In genomic region chr6:137802408-137803182, GRCh38 we compare ENCODE assay signal across 1 cellular context.
TF ChIP-seq lines count a peak whose summit lies in the region.

No MANE protein-coding gene starts in this region.

TF ChIP-seq in HepG2, 621 proteins besides CTCF, POLR2A, EP300 and RAD21 (continued from another document and continues in another):
- TF ChIP-seq ZNF574 (CRISPR knock-in tag; IDR thresholded peaks at IDR 0.05) = no peak
- no peak for TF ChIP-seq EEA1 (CRISPR knock-in tag; IDR thresholded peaks at IDR 0.05; ENCODE audit: borderline replicate concordance)
- TF ChIP-seq IKZF4 (CRISPR knock-in tag; IDR thresholded peaks at IDR 0.05; ENCODE audit: borderline replicate concordance, low read depth, not compliant biosample characterization) = no peak
- TF ChIP-seq TEF (CRISPR knock-in tag; IDR thresholded peaks at IDR 0.05) = no peak
- TF ChIP-seq ZNF512 (CRISPR knock-in tag; IDR thresholded peaks at IDR 0.05) = 0 out of 2 replicates have a peak, but pooled peaks have one; percentile 9
- no peak for TF ChIP-seq MLLT10 (CRISPR knock-in tag; IDR thresholded peaks at IDR 0.05)
- no peak; the same call in 1 of the 2 replicates for TF ChIP-seq ZNF556 (CRISPR knock-in tag; IDR thresholded peaks at IDR 0.05; ENCODE audit: borderline replicate concordance)
- TF ChIP-seq BCL3 (CRISPR knock-in tag; IDR thresholded peaks at IDR 0.05) = no peak
- 0 out of 2 replicates have a peak, but pooled peaks have one; percentile 64 for TF ChIP-seq KLF12 (CRISPR knock-in tag; IDR thresholded peaks at IDR 0.05; ENCODE audit: borderline replicate concordance)
- TF ChIP-seq HHEX (CRISPR knock-in tag; IDR thresholded peaks at IDR 0.05) = no peak
- peak; percentile 72 for TF ChIP-seq ARID5B (CRISPR knock-in tag; IDR thresholded peaks at IDR 0.05)
- no peak for TF ChIP-seq ZBTB14 (CRISPR knock-in tag; IDR thresholded peaks at IDR 0.05)
- no peak for TF ChIP-seq NR3C1 (CRISPR knock-in tag; IDR thresholded peaks at IDR 0.05)
- TF ChIP-seq PRDM15 (CRISPR knock-in tag; IDR thresholded peaks at IDR 0.05) = 0 out of 2 replicates have a peak, but pooled peaks have one; percentile 31
- 0 out of 2 replicates have a peak, but pooled peaks have one; percentile 13 for TF ChIP-seq PATZ1 (CRISPR knock-in tag; IDR thresholded peaks at IDR 0.05)
- no peak for TF ChIP-seq HNRNPL (IDR thresholded peaks at IDR 0.05; ENCODE audit: low read depth, low read length)
- no peak for TF ChIP-seq TFDP2 (CRISPR knock-in tag; IDR thresholded peaks at IDR 0.05)
- no peak for TF ChIP-seq DDIT3 (CRISPR knock-in tag; IDR thresholded peaks at IDR 0.05)
- TF ChIP-seq KMT2B (CRISPR knock-in tag; IDR thresholded peaks at IDR 0.05) = no peak
- no peak for TF ChIP-seq PREB (CRISPR knock-in tag; IDR thresholded peaks at IDR 0.05)
- no peak for TF ChIP-seq CSRNP2 (CRISPR knock-in tag; conservative IDR thresholded peaks at IDR 0.05; ENCODE audit: low read depth)
- TF ChIP-seq MED1 (CRISPR knock-in tag; IDR thresholded peaks at IDR 0.05) = peak; percentile 86
- no peak for TF ChIP-seq ZNF317 (CRISPR knock-in tag; IDR thresholded peaks at IDR 0.05)
- TF ChIP-seq SP1 (IDR thresholded peaks at IDR 0.05) = no peak
- 0 out of 2 replicates have a peak, but pooled peaks have one; percentile 8 for TF ChIP-seq SP1 (CRISPR knock-in tag; IDR thresholded peaks at IDR 0.05)
- TF ChIP-seq FUBP1 (CRISPR knock-in tag; IDR thresholded peaks at IDR 0.05; ENCODE audit: borderline replicate concordance) = no peak
- TF ChIP-seq MIER3 (CRISPR knock-in tag; IDR thresholded peaks at IDR 0.05; ENCODE audit: borderline replicate concordance) = no peak
